In the genomic region with DNA sequence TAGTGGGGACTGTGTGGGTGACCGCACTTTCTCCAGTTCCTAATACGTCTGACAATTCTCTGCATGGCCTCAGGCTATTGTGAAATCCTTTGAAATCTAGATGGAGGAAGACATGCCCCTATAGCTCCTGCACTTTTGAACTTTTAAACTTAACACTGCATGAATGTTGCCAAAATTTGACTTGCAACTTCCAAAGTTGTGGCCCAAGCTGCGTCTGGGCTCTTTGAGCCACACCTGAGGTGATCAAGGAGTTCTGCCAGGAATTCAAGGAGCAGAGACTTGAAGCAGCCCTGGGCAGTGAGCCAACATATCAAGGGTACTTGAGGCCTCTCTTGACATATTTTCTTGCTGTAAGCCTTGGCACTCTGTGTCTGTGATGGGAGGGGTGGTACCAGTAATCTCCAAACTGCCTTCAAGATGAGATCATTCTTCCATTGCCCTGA, we compare ENCODE assay signal across 15 cellular contexts.
A peak's percentile ranks its signal among the peaks of the same experiment; 100 is the strongest.
DNase-seq lines count a peak whose midpoint lies in the region; ATAC-seq lines count a peak whose summit lies in the region.
"Had no signal": no experiment of that assay in that cellular context is flagged by ENCODE, and none has a peak within 500 bp of the region (broad histone marks: within the 10 kb centered on the region; RNA-seq: fewer than 3 reads in every experiment).

No MANE protein-coding gene starts in this region.

- ATAC-seq in HG03045 (IDR thresholded peaks at IDR 0.05; ENCODE audit: unreplicated experiment) (no peak), HG02840 (IDR thresholded peaks at IDR 0.05; ENCODE audit: low FRiP score, unreplicated experiment) (no peak)
- ATAC-seq: activated T-cell treated with anti-CD3 and anti-CD28 coated beads, Interleukin-2, amount 50 U/mL, for 4 hours; stimulated activated effector memory CD8-positive, alpha-beta T cell treated with anti-CD3 and anti-CD28 coated beads, Interleukin-12 subunit alpha, Interleukin-12 subunit beta, amount 100 ng/mL, for 72 hours had no signal

- in situ Hi-C loops in Caki2 (cut with HindIII; ENCODE audit: low pct_unique_long_range_greater_than_20kb, low sequenced_read_pairs), result no loop called here

- DNase-seq in Caki2 (ENCODE audit: low read depth) (peak; percentile 59), M059J (ENCODE audit: low read depth) (peak; percentile 82), RPMI7951 (ENCODE audit: low read depth) (peak; percentile 63), iris pigment epithelial cell (ENCODE audit: low read depth) (peak; percentile 45), mucosa of gallbladder (ENCODE audit: low spot score) (no peak)
- DNase-seq in stimulated activated naive CD4-positive, alpha-beta T cell (lab: John Stamatoyannopoulos, UW), result no peak
- DNase-seq: activated CD4-positive, alpha-beta T cell treated with anti-CD3 and anti-CD28 coated beads for 4 hours; activated T-cell treated with anti-CD3 and anti-CD28 coated beads, Interleukin-2, amount 50 U/mL, for 4 hours; dermis blood vessel endothelial cell; GM23248; NCI-H1092 treated with DMSO at 0.1 percent for 48 hours; stimulated activated CD4-positive, alpha-beta T cell treated with anti-CD3 and anti-CD28 coated beads, Interleukin-2, amount 100 ng/mL, for 48 hours had no signal

Comparison
In these comparisons a context has a peak if more than half of its experiments do, and no peak if none do; other contexts are left out.
1. DNase-seq: peak in Caki2 (single experiment), M059J (single experiment), RPMI7951 (single experiment) and iris pigment epithelial cell (single experiment); none in mucosa of gallbladder (single experiment) and stimulated activated naive CD4-positive, alpha-beta T cell (0 of 6).